In the genomic region with DNA sequence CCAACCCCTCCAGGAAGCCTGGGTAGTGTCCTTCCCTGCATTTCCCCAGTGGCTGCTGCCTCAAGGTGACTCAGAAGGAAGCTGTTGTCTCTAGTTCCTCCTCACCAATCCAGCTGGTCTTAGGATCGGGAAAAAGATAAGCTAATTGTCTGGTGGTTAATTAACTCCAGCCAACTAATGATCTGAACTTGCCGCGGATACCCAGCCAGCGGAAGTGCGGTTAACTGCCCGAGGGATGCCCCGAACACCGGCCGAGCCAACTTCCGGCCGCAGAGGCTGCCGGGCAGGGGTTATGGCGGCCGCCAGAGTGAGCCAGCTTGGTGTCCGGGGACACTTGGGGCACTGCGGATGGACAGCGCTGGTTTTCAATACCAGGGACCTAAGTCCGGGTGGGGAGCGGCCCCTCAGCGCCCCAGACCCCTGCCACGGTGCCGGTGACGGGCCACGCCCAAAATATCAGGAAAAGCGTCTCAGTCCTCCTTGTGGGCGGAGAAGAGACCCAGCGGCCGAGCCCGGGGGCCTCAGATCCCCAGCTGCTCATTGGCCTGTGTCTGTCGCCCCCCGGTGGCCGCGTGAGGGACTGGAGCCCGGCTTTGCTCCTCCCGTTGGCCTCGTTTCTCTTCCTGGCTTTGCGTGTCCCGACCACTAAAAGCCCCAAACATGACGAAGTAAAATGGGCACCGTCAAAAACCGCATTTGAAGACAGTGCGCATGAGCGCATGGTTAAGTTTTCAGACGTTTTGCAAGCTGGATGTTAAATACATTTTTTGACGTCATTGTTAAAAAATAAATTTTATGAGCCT, we compare ENCODE assay signal across 8 cellular contexts. TPM values are rescaled to one million over a fixed set of nuclear protein-coding genes. Genes with fewer than 3 reads are reported as not detected.
DNase-seq lines count a peak whose midpoint lies in the region; ATAC-seq lines count a peak whose summit lies in the region.

No MANE protein-coding gene starts in this region.

- H3K9me3 ChIP-seq in esophagus (ENCODE audit: control insufficient read depth in 2 of 2, insufficient read depth in 1 of 2, low read depth in 1 of 2, low read length in 1 of 2) = no peaks in the 10 kb centered on the region
- H3K9me3 ChIP-seq in mucosa of stomach (ENCODE audit: control insufficient read depth, low read length) = no peaks in the 10 kb centered on the region

- H3K4me1 Mint-ChIP-seq in IgD-negative memory B cell = peaks cover 3 to 8% (median 5%) of the 10 kb centered on the region in 3 donors
- H3K4me1 Mint-ChIP-seq in activated T-cell treated with anti-CD3 and anti-CD28 coated beads, Interleukin-2, amount 50 U/mL, for 24 hours (ENCODE audit: low read depth) = peaks cover 16% of the 10 kb centered on the region

- H3K27me3 ChIP-seq in esophagus (ENCODE audit: control insufficient read depth in 1 of 2, insufficient read depth in 2 of 2, low read length in 2 of 2) (no peaks in the 10 kb centered on the region), mucosa of stomach (ENCODE audit: control insufficient read depth, insufficient read depth, low read length) (no peaks in the 10 kb centered on the region)

- DNase-seq in DMS 273 treated with DMSO at 0.1 percent for 48 hours (lab: John Stamatoyannopoulos, UW) (peak; percentile 85), OCI-M2 (lab: John Stamatoyannopoulos, UW; ENCODE audit: unreplicated experiment) (peak; percentile 61)
- DNase-seq in activated T-cell treated with anti-CD3 and anti-CD28 coated beads, Interleukin-2, amount 50 U/mL, for 24 hours = peak; percentile 98
- DNase-seq in stimulated activated CD8-positive, alpha-beta memory T cell treated with anti-CD3 and anti-CD28 coated beads, Interleukin-4, amount 100 ng/mL, for 48 hours = peak; percentile 99

- 0% methylated on average over 42 to 45 of the region's 45 CpGs for WGBS in esophagus, 2 donors

- H3K9me3 Mint-ChIP-seq in IgD-negative memory B cell = no peaks in the 10 kb centered on the region
- no peaks in the 10 kb centered on the region for H3K9me3 Mint-ChIP-seq in activated T-cell treated with anti-CD3 and anti-CD28 coated beads, Interleukin-2, amount 50 U/mL, for 24 hours

- no peaks in the 10 kb centered on the region for H3K4me1 ChIP-seq in esophagus (ENCODE audit: control insufficient read depth in 2 of 2, insufficient read depth in 2 of 2, low read length in 1 of 2)
- H3K4me1 ChIP-seq in mucosa of stomach (ENCODE audit: control insufficient read depth, insufficient read depth, low read length) = peaks cover 5% of the 10 kb centered on the region

- peak; percentile 78 for ATAC-seq in GM21526 (IDR thresholded peaks at IDR 0.05; ENCODE audit: low FRiP score, unreplicated experiment)

- no peaks in the 10 kb centered on the region for H3K36me3 Mint-ChIP-seq in IgD-negative memory B cell
- peaks cover 3% of the 10 kb centered on the region for H3K36me3 Mint-ChIP-seq in activated T-cell treated with anti-CD3 and anti-CD28 coated beads, Interleukin-2, amount 50 U/mL, for 24 hours (ENCODE audit: low read depth)

- H3K36me3 ChIP-seq in esophagus (ENCODE audit: control insufficient read depth in 2 of 2, insufficient read depth in 2 of 2, low read length in 1 of 2) (no peaks in the 10 kb centered on the region), mucosa of stomach (ENCODE audit: control insufficient read depth, insufficient read depth, low read length) (no peaks in the 10 kb centered on the region)

- peak overlapping the region; percentile 86 to 96 (median 90) for H3K4me3 Mint-ChIP-seq in IgD-negative memory B cell
- peak overlapping the region; percentile 91 for H3K4me3 Mint-ChIP-seq in activated T-cell treated with anti-CD3 and anti-CD28 coated beads, Interleukin-2, amount 50 U/mL, for 24 hours

- peaks cover 1% of the 10 kb centered on the region for H3K27me3 Mint-ChIP-seq in IgD-negative memory B cell
- H3K27me3 Mint-ChIP-seq in activated T-cell treated with anti-CD3 and anti-CD28 coated beads, Interleukin-2, amount 50 U/mL, for 24 hours = no peaks in the 10 kb centered on the region

- peak overlapping the region; percentile 83 for H3K9ac ChIP-seq in mucosa of stomach (ENCODE audit: low read length)

- peak overlapping the region; percentile 92 to 95 for H3K27ac ChIP-seq in esophagus (ENCODE audit: low read depth in 2 of 2, low read length in 1 of 2)

- H3K4me3 ChIP-seq in esophagus (ENCODE audit: low read depth in 1 of 2, low read length in 2 of 2) = peak overlapping the region; percentile 54 to 68
- H3K4me3 ChIP-seq in mucosa of stomach (ENCODE audit: low read length) = peak overlapping the region; percentile 54

- H3K27ac Mint-ChIP-seq in IgD-negative memory B cell = peak overlapping the region; percentile 74 to 92 (median 91)
- H3K27ac Mint-ChIP-seq in activated T-cell treated with anti-CD3 and anti-CD28 coated beads, Interleukin-2, amount 50 U/mL, for 24 hours = peak overlapping the region; percentile 95

RNA-seq across cellular contexts. Expression of a gene that starts 10.2 kb away (rescaled TPM):
- polyA plus RNA-seq in IgD-negative memory B cell = not detected
- 100 to 1,000 TPM; 109 to 281 TPM for polyA plus RNA-seq in esophagus

RNA-seq across cellular contexts. Expression of a gene that starts 14.8 kb away (rescaled TPM):
- polyA plus RNA-seq in IgD-negative memory B cell (20.8 TPM), esophagus (10 to 100 TPM; 23.9 to 30.9 TPM)

RNA-seq across cellular contexts. Expression of a gene that starts 38.1 kb away (rescaled TPM):
- polyA plus RNA-seq in IgD-negative memory B cell = not detected
- 1 to 10 TPM in 1 of 2 donors, under 1 TPM in 1; 0.77 to 1.1 TPM for polyA plus RNA-seq in esophagus

RNA-seq across cellular contexts. Expression of a gene that starts 43.5 kb away (rescaled TPM):
- polyA plus RNA-seq in IgD-negative memory B cell (14.8 TPM), esophagus (10 to 100 TPM; 12.9 to 20.2 TPM)

RNA-seq across cellular contexts. Expression of a gene that starts 51.2 kb away (rescaled TPM):
- polyA plus RNA-seq in IgD-negative memory B cell (10.4 TPM), esophagus (1 to 10 TPM in 1 of 2 donors, under 1 TPM in 1; 0.86 to 1.8 TPM)

Comparison
In these comparisons a context has a peak if more than half of its experiments do, and no peak if none do; other contexts are left out.
1. Peak in every context shown above with its lines: DNase-seq, ATAC-seq, H3K4me3 ChIP-seq and H3K27ac ChIP-seq.
2. RNA of a gene that starts 10.2 kb away (polyA plus RNA-seq): 109 to 281 TPM in esophagus; not detected in IgD-negative memory B cell (single experiment); every median in the first group is over 100 times any median in the second.